Comparison of ENCODE assay signal across 10 cellular contexts in the genomic region with DNA sequence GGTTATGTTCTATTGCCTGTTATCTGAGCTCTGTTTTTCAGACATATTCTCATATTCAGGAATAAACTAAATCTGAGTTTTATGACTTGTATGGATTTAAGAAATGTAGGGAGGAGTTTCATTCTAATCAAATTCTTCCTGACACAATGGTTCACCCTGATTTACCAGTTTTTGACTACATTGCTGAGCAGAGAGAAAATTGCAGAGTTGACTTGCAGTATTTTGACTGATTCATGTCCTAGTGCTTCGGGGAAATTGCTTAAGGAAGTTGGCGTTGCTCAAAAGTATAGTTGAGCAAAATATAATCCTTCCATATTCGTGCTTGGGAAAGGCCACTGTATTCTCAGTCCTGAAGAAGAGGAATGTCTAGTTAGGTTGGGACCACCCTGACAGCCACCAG. TPM values are rescaled to one million over a fixed set of nuclear protein-coding genes. Genes with fewer than 3 reads are reported as not detected.
DNase-seq lines count a peak whose midpoint lies in the region; ATAC-seq, FAIRE-seq and TF ChIP-seq lines count a peak whose summit lies in the region.
"Had no signal": no experiment of that assay in that cellular context is flagged by ENCODE, and none has a peak within 500 bp of the region (broad histone marks: within the 10 kb centered on the region; RNA-seq: fewer than 3 reads in every experiment).

No MANE protein-coding gene starts in this region.

- peaks cover 5% of the 10 kb centered on the region for H3K36me3 Mint-ChIP-seq in activated naive CD4-positive, alpha-beta T cell treated with anti-CD3 and anti-CD28 coated beads for 36 hours (ENCODE audit: low read depth)
- peaks cover 9% of the 10 kb centered on the region for H3K36me3 Mint-ChIP-seq in activated CD8-positive, alpha-beta T cell treated with anti-CD3 and anti-CD28 coated beads for 36 hours (ENCODE audit: low read depth)

- TF ChIP-seq CTCF in activated CD8-positive, alpha-beta T cell treated with anti-CD3 and anti-CD28 coated beads for 36 hours (IDR thresholded peaks at IDR 0.05), result no peak
- no peak for TF ChIP-seq CTCF in right lobe of liver (IDR thresholded peaks at IDR 0.05)
- no peak for TF ChIP-seq CTCF in transverse colon (IDR thresholded peaks at IDR 0.05)
- no peak for TF ChIP-seq CTCF in D721Med (IDR thresholded peaks at IDR 0.05; ENCODE audit: insufficient read depth, missing control alignments)

- peaks cover 49% of the 10 kb centered on the region for H3K4me1 Mint-ChIP-seq in activated naive CD4-positive, alpha-beta T cell treated with anti-CD3 and anti-CD28 coated beads for 36 hours (ENCODE audit: low read depth)
- peaks cover 38% of the 10 kb centered on the region for H3K4me1 Mint-ChIP-seq in activated CD8-positive, alpha-beta T cell treated with anti-CD3 and anti-CD28 coated beads for 36 hours (ENCODE audit: low read depth)

- POLR2A ChIA-PET in activated CD8-positive, alpha-beta T cell treated with anti-CD3 and anti-CD28 coated beads for 36 hours (lab: Charles Lee), result interaction anchor here (1.0 to 1.3 kb wide), 4 partner anchors 8 to 48 kb away, joined by 3 to 6 read pairs (median 4); a partner anchor contains a TSS

- no peaks in the 10 kb centered on the region for H3K27me3 Mint-ChIP-seq in activated naive CD4-positive, alpha-beta T cell treated with anti-CD3 and anti-CD28 coated beads for 36 hours (ENCODE audit: low read depth)
- no peaks in the 10 kb centered on the region for H3K27me3 Mint-ChIP-seq in activated CD8-positive, alpha-beta T cell treated with anti-CD3 and anti-CD28 coated beads for 36 hours

- H3K9me3 ChIP-seq in right lobe of liver (no peaks in the 10 kb centered on the region), transverse colon (no peaks in the 10 kb centered on the region)

- H3K36me3 ChIP-seq in right lobe of liver (peaks cover 0 to 9% (median 0%) of the 10 kb centered on the region in 4 donors), transverse colon (no peaks in the 10 kb centered on the region)

- peak overlapping the region; percentile 98 for H3K4me3 Mint-ChIP-seq in activated naive CD4-positive, alpha-beta T cell treated with anti-CD3 and anti-CD28 coated beads for 36 hours
- peak overlapping the region; percentile 82 for H3K4me3 Mint-ChIP-seq in activated CD8-positive, alpha-beta T cell treated with anti-CD3 and anti-CD28 coated beads for 36 hours

- TF ChIP-seq EP300 in transverse colon (IDR thresholded peaks at IDR 0.05; ENCODE audit: low read depth), result no peak

- ATAC-seq in activated CD8-positive, alpha-beta T cell treated with anti-CD3 and anti-CD28 coated beads for 36 hours, result no peak
- ATAC-seq in right lobe of liver, result no peak
- ATAC-seq in GM18873 (IDR thresholded peaks at IDR 0.05; ENCODE audit: low FRiP score, unreplicated experiment), result no peak

- H3K27me3 ChIP-seq in right lobe of liver (no peaks in the 10 kb centered on the region), transverse colon (no peaks in the 10 kb centered on the region)

- CTCF ChIA-PET in activated naive CD4-positive, alpha-beta T cell treated with anti-CD3 and anti-CD28 coated beads for 36 hours (lab: Charles Lee), result interaction anchor here (2.0 to 2.5 kb wide), 2 partner anchors 26 to 75 kb away, joined by 5 to 11 read pairs; no protein-coding TSS in a partner anchor
- CTCF ChIA-PET in activated CD8-positive, alpha-beta T cell treated with anti-CD3 and anti-CD28 coated beads for 36 hours (lab: Charles Lee), result interaction anchor here (0.8 to 4.6 kb wide), 3 partner anchors 10 to 75 kb away, joined by 3 to 34 read pairs (median 12); no protein-coding TSS in a partner anchor

- no peak for DNase-seq in activated naive CD4-positive, alpha-beta T cell treated with anti-CD3 and anti-CD28 coated beads for 36 hours
- no peak for DNase-seq in activated naive CD4-positive, alpha-beta T cell treated with anti-CD3 and anti-CD28 coated beads, Interleukin-2, amount 50 U/mL, for 16 hours
- no peak for DNase-seq in activated CD8-positive, alpha-beta T cell treated with anti-CD3 and anti-CD28 coated beads for 36 hours
- DNase-seq in right lobe of liver (no peak), transverse colon (no peak), NCI-H2196 treated with DMSO at 0.1 percent for 48 hours (lab: John Stamatoyannopoulos, UW; ENCODE audit: unreplicated experiment) (no peak), D721Med (ENCODE audit: insufficient read length, low spot score) (no peak)
- DNase-seq: activated CD4-positive, alpha-beta T cell treated with anti-CD3 and anti-CD28 coated beads, Interleukin-2, amount 50 U/mL, for 4 hours; GOT3 had no signal

- FAIRE-seq in D721Med (lab: Jason Lieb, UNC), result no peak

- peak overlapping the region in 2 of 3 donors; percentile 90 to 96 for H3K27ac ChIP-seq in right lobe of liver
- H3K27ac ChIP-seq in transverse colon, result peak overlapping the region in 3 of 4 donors; percentile 97 to 99 (median 98)

- peak overlapping the region; percentile 100 for H3K27ac Mint-ChIP-seq in activated naive CD4-positive, alpha-beta T cell treated with anti-CD3 and anti-CD28 coated beads for 36 hours
- peak overlapping the region; percentile 100 for H3K27ac Mint-ChIP-seq in activated CD8-positive, alpha-beta T cell treated with anti-CD3 and anti-CD28 coated beads for 36 hours

- H3K4me3 ChIP-seq in right lobe of liver (no peak overlapping the region), transverse colon (no peak overlapping the region)

- in situ Hi-C loops in transverse colon (cut with MboI; ENCODE audit: low pct_ligation_motif_present in 1 of 4, low pct_unique_long_range_greater_than_20kb in 1 of 4, low sequenced_read_pairs in 3 of 4), result loop anchor here in 1 of 4 donors (5.0 kb wide), 1 partner anchor 50 kb away; a partner anchor contains a TSS

- 71% methylated on average over 3 of the region's 3 CpGs for WGBS in right lobe of liver (ENCODE audit: insufficient coverage, low coverage, low lambda C conversion rate, missing lambda C conversion rate)
- 92% methylated on average over 3 of the region's 3 CpGs; no CpG with 5 or more reads in 1 of the 2 donors for WGBS in transverse colon (ENCODE audit: low coverage in 1 of 2), 2 donors

- intact Hi-C loops in activated naive CD4-positive, alpha-beta T cell treated with anti-CD3 and anti-CD28 coated beads for 36 hours (cut with micrococcal nuclease), result loop anchor here (5.0 to 10.0 kb wide), 2 partner anchors 1037 to 1920 kb away; a partner anchor contains a TSS
- intact Hi-C loops in activated CD8-positive, alpha-beta T cell treated with anti-CD3 and anti-CD28 coated beads for 36 hours (cut with micrococcal nuclease), result loop anchor here (5.0 kb wide), 1 partner anchor 50 kb away; a partner anchor contains a TSS
- intact Hi-C loops in right lobe of liver (cut with DNase I) (no loop called here), transverse colon (cut with DNase I; ENCODE audit: low total_unique reads) (no loop called here)

- H3K4me1 ChIP-seq in right lobe of liver (peaks cover 0 to 16% (median 3%) of the 10 kb centered on the region in 4 donors), transverse colon (peaks cover 11 to 33% (median 19%) of the 10 kb centered on the region in 4 donors)

- no peak for TF ChIP-seq POLR2A in right lobe of liver (IDR thresholded peaks at IDR 0.05)
- no peak for TF ChIP-seq POLR2A in transverse colon (IDR thresholded peaks at IDR 0.05)

- no peaks in the 10 kb centered on the region for H3K9me3 Mint-ChIP-seq in activated naive CD4-positive, alpha-beta T cell treated with anti-CD3 and anti-CD28 coated beads for 36 hours
- no peaks in the 10 kb centered on the region for H3K9me3 Mint-ChIP-seq in activated CD8-positive, alpha-beta T cell treated with anti-CD3 and anti-CD28 coated beads for 36 hours

RNA-seq across cellular contexts. Expression of a gene that starts 1.2 kb away (rescaled TPM):
- total RNA-seq in activated naive CD4-positive, alpha-beta T cell treated with anti-CD3 and anti-CD28 coated beads for 36 hours, result 10 to 100 TPM; 12.9 to 15.3 TPM
- total RNA-seq in activated CD8-positive, alpha-beta T cell treated with anti-CD3 and anti-CD28 coated beads for 36 hours, result 10 to 100 TPM; 17.0 to 18.9 TPM
- total RNA-seq in right lobe of liver (10 to 100 TPM; 28.6 to 52.9 (median 43.5) TPM), transverse colon (10 to 100 TPM; 32.8 to 99.9 (median 62.5) TPM)

RNA-seq across cellular contexts. Expression of a gene that starts 28.5 kb away (rescaled TPM):
- total RNA-seq in activated naive CD4-positive, alpha-beta T cell treated with anti-CD3 and anti-CD28 coated beads for 36 hours, result 1 to 10 TPM; 1.4 to 2.1 TPM
- total RNA-seq in activated CD8-positive, alpha-beta T cell treated with anti-CD3 and anti-CD28 coated beads for 36 hours, result under 1 TPM; 0.95 to 0.96 TPM
- total RNA-seq in right lobe of liver (10 to 100 TPM in 1 of 6 experiments, 1 to 10 TPM in 5; 2.4 to 15.3 (median 3.1) TPM), transverse colon (10 to 100 TPM in 3 of 4 donors, under 1 TPM in 1; 0.40 to 92.8 (median 25.6) TPM)

RNA-seq across cellular contexts. Expression of a gene that starts 48.6 kb away (rescaled TPM):
- 10 to 100 TPM; 24.2 to 24.5 TPM for total RNA-seq in activated naive CD4-positive, alpha-beta T cell treated with anti-CD3 and anti-CD28 coated beads for 36 hours
- total RNA-seq in activated CD8-positive, alpha-beta T cell treated with anti-CD3 and anti-CD28 coated beads for 36 hours, result 10 to 100 TPM; 24.0 TPM
- total RNA-seq in right lobe of liver (10 to 100 TPM in 2 of 6 experiments, 1 to 10 TPM in 4; 6.5 to 16.0 (median 9.3) TPM), transverse colon (10 to 100 TPM in 3 of 4 donors, 1 to 10 TPM in 1; 6.6 to 39.7 (median 19.0) TPM)

RNA-seq across cellular contexts. Expression of a gene that starts 48.8 kb away (rescaled TPM):
- total RNA-seq in activated naive CD4-positive, alpha-beta T cell treated with anti-CD3 and anti-CD28 coated beads for 36 hours, result 10 to 100 TPM in 1 of 2 experiments, 1 to 10 TPM in 1; 8.1 to 10.5 TPM
- total RNA-seq in activated CD8-positive, alpha-beta T cell treated with anti-CD3 and anti-CD28 coated beads for 36 hours, result 10 to 100 TPM; 16.7 to 18.7 TPM
- 1 to 10 TPM; 3.9 to 9.1 (median 5.0) TPM for total RNA-seq in right lobe of liver
- 10 to 100 TPM in 2 of 4 donors, 1 to 10 TPM in 2; 3.0 to 16.3 (median 9.5) TPM for total RNA-seq in transverse colon

Comparison
In these comparisons a context has a peak if more than half of its experiments do, and no peak if none do; other contexts are left out.
1. intact Hi-C loops: an anchor here in activated naive CD4-positive, alpha-beta T cell treated with anti-CD3 and anti-CD28 coated beads for 36 hours (5.0 to 10.0 kb wide) and activated CD8-positive, alpha-beta T cell treated with anti-CD3 and anti-CD28 coated beads for 36 hours (5.0 kb wide); none called in right lobe of liver and transverse colon.